ENCODE assay signal across 2 cellular contexts in genomic region chr10:11887381-11888227, GRCh38.
TF ChIP-seq lines count a peak whose summit lies in the region.

No MANE protein-coding gene starts in this region.

TF ChIP-seq in A549, 52 proteins besides CTCF, POLR2A, EP300 and RAD21 (continued from another document):
- TF ChIP-seq ELK1 (IDR thresholded peaks at IDR 0.05; ENCODE audit: low read depth, low read length) (no peak), HOXA7 (CRISPR knock-in tag; IDR thresholded peaks at IDR 0.05) (no peak), HMGXB4 (CRISPR knock-in tag; IDR thresholded peaks at IDR 0.05; ENCODE audit: borderline replicate concordance) (no peak), EHF (CRISPR knock-in tag; IDR thresholded peaks at IDR 0.05) (no peak), NFE2L2 (conservative IDR thresholded peaks at IDR 0.05; ENCODE audit: low read length) (no peak), CEBPB (IDR thresholded peaks at IDR 0.05) (no peak), EHMT2 (IDR thresholded peaks at IDR 0.05; ENCODE audit: low read depth) (no peak), NPAS2 (CRISPR knock-in tag; IDR thresholded peaks at IDR 0.05; ENCODE audit: borderline replicate concordance) (no peak), FOSL2 (IDR thresholded peaks at IDR 0.05) (no peak), FOSL2 (CRISPR knock-in tag; IDR thresholded peaks at IDR 0.05) (no peak), PBX3 (IDR thresholded peaks at IDR 0.05) (no peak), CBX2 (IDR thresholded peaks at IDR 0.05; ENCODE audit: borderline replicate concordance, low read depth) (no peak), ZFP36 (IDR thresholded peaks at IDR 0.05; ENCODE audit: borderline replicate concordance, partially characterized antibody) (no peak)

TF ChIP-seq in HEK293, 187 proteins besides CTCF, POLR2A, EP300 and RAD21 (continued from another document):
- TF ChIP-seq SCRT1 (tag by site-specific recombination; IDR thresholded peaks at IDR 0.05; ENCODE audit: borderline replicate concordance) (peak; percentile 69; the same call in 1 of the 2 replicates), ZNF777 (tag by site-specific recombination; IDR thresholded peaks at IDR 0.05; ENCODE audit: borderline replicate concordance) (no peak), KLF17 (tag by site-specific recombination; IDR thresholded peaks at IDR 0.05) (0 out of 2 replicates have a peak, but pooled peaks have one; percentile 28), SCRT2 (tag by site-specific recombination; IDR thresholded peaks at IDR 0.05) (peak; percentile 59; the same call in 1 of the 2 replicates), KLF1 (tag by site-specific recombination; IDR thresholded peaks at IDR 0.05) (peak; percentile 60; the same call in 1 of the 2 replicates)
